ENCODE assay signal across 17 cellular contexts in genomic region chrX:119507206-119507605, GRCh38.
"Had no signal": no experiment of that assay in that cellular context is flagged by ENCODE, and none has a peak within 500 bp of the region (broad histone marks: within the 10 kb centered on the region; RNA-seq: fewer than 3 reads in every experiment).

No MANE protein-coding gene starts in this region.

- H3K4me1 ChIP-seq: uterus had no signal

- H3K27ac ChIP-seq: coronary artery, gastroesophageal sphincter, heart right ventricle, neutrophil, tibial nerve, uterus, WERI-Rb-1 had no signal

- H3K27me3 Mint-ChIP-seq: activated naive CD8-positive, alpha-beta T cell had no signal

- H3K27ac Mint-ChIP-seq: activated naive CD8-positive, alpha-beta T cell; natural killer cell treated with Interleukin-12 subunit alpha and Interleukin-12 subunit beta and Interleukin-15 and Interleukin-18, amount 100 ng/mL, for 72 hours had no signal

- H3K27me3 ChIP-seq: gastroesophageal sphincter, neutrophil, tibial nerve, uterus had no signal

- H3K9me3 Mint-ChIP-seq: natural killer cell treated with Interleukin-12 subunit alpha and Interleukin-12 subunit beta and Interleukin-15 and Interleukin-18, amount 100 ng/mL, for 72 hours had no signal

- DNase-seq: activated CD4-positive, alpha-beta T cell treated with anti-CD3 and anti-CD28 coated beads, Interleukin-2, amount 50 U/mL, for 4 hours; amniotic stem cell; heart right ventricle; mesenchymal stem cell; stimulated activated CD4-positive, alpha-beta T cell treated with anti-CD3 and anti-CD28 coated beads, Interleukin-2, amount 100 ng/mL, for 24 hours; stimulated activated naive CD4-positive, alpha-beta T cell treated with Interleukin-2 at 50 U/mL for 16 hours; SW 1271; T-helper 2 cell; uterus; WERI-Rb-1 had no signal

- H3K4me3 Mint-ChIP-seq: activated naive CD8-positive, alpha-beta T cell; natural killer cell treated with Interleukin-12 subunit alpha and Interleukin-12 subunit beta and Interleukin-15 and Interleukin-18, amount 100 ng/mL, for 72 hours had no signal

- H3K36me3 Mint-ChIP-seq: activated naive CD8-positive, alpha-beta T cell; natural killer cell treated with Interleukin-12 subunit alpha and Interleukin-12 subunit beta and Interleukin-15 and Interleukin-18, amount 100 ng/mL, for 72 hours had no signal

- H3K4me3 ChIP-seq: coronary artery, gastroesophageal sphincter, heart right ventricle, tibial nerve, uterus had no signal

- H3K9me3 ChIP-seq: gastroesophageal sphincter, heart right ventricle, neutrophil, tibial nerve, uterus had no signal

- FAIRE-seq: endometrium had no signal

- ATAC-seq: gastroesophageal sphincter; heart right ventricle; natural killer cell treated with Interleukin-12 subunit alpha and Interleukin-12 subunit beta and Interleukin-15 and Interleukin-18, amount 100 ng/mL, for 72 hours had no signal

- H3K36me3 ChIP-seq: gastroesophageal sphincter, heart right ventricle, neutrophil, tibial nerve, uterus, WERI-Rb-1 had no signal
